ENCODE assay signal across 18 cellular contexts in the genomic region with DNA sequence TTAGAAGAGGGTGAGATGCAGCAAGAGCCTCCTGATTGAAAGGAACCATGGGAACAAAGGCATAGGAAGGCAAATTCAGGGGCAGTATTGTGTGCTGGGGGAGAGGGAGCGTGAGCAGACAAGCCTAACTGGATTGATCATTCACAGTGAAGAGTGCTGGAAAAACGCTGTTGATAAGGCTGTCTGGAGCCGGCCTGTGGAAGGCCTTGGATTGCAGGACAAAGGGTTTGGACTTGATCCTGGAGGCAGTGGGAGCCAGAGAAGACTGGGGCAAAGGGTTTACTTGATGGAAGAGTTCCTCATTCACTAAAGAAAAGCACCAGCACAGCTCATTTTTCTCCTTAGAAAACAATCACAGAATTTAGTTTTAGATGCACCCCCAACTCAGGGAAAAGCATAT.
DNase-seq lines count a peak whose midpoint lies in the region; ATAC-seq, FAIRE-seq and TF ChIP-seq lines count a peak whose summit lies in the region.
"Had no signal": no experiment of that assay in that cellular context is flagged by ENCODE, and none has a peak within 500 bp of the region (broad histone marks: within the 10 kb centered on the region; RNA-seq: fewer than 3 reads in every experiment).

No MANE protein-coding gene starts in this region.

- H3K4me2 ChIP-seq in mammary epithelial cell (ENCODE audit: insufficient read depth, low read depth, low read length) (no peak overlapping the region), HepG2 (ENCODE audit: low read depth, low read length) (no peak overlapping the region)

- no peak for DNase-seq in breast epithelium (ENCODE audit: low spot score in 2 of 2)
- DNase-seq in mammary epithelial cell, result no peak
- DNase-seq in ovary, result peak; percentile 64 to 68 (median 65)
- peak; percentile 54 to 75 for DNase-seq in aorta
- DNase-seq in HepG2 (ENCODE audit: low spot score), result no peak
- DNase-seq: activated naive CD4-positive, alpha-beta T cell treated with Interleukin-2 at 50 U/mL for 16 hours; activated T-cell treated with anti-CD3 and anti-CD28 coated beads, Interleukin-2, amount 50 U/mL, for 24 hours; C1 segment of cervical spinal cord; effector CD4-positive, alpha-beta T cell; IMR-90; NCI-H1436 treated with DMSO at 0.1 percent for 48 hours; stimulated activated CD8-positive, alpha-beta memory T cell treated with anti-CD3 and anti-CD28 coated beads, Interleukin-4, amount 100 ng/mL, for 48 hours had no signal

- intact Hi-C loops in breast epithelium (cut with DNase I; ENCODE audit: low total_unique reads), result no loop called here
- intact Hi-C loops in mammary epithelial cell (cut with micrococcal nuclease), result no loop called here
- intact Hi-C loops in ovary (cut with DNase I), result no loop called here
- intact Hi-C loops in aorta (cut with DNase I), result no loop called here
- intact Hi-C loops in HepG2 (cut with micrococcal nuclease; ENCODE audit: unreplicated experiment), result no loop called here

- WGBS in mammary epithelial cell (ENCODE audit: low coverage, missing lambda C conversion rate), result 92% methylated on average over 2 of the region's 3 CpGs
- WGBS in gastroesophageal sphincter (ENCODE audit: low coverage in 1 of 2), 2 donors, result 0 to 67% methylated on average over 2 to 3 of the region's 3 CpGs
- WGBS in ovary, 3 donors, result 8 to 21% (median 13%) methylated on average over 3 of the region's 3 CpGs
- WGBS in aorta, 2 donors, result 27 to 28% methylated on average over 3 of the region's 3 CpGs
- WGBS in HepG2 (ENCODE audit: low lambda C conversion rate), result 3% methylated on average over 3 of the region's 3 CpGs

- POLR2A ChIA-PET in HepG2 (lab: Yijun Ruan, JAX), result no interaction called here

- H3K9me3 ChIP-seq in breast epithelium (no peaks in the 10 kb centered on the region), mammary epithelial cell (replicated peaks; ENCODE audit: insufficient read depth, low read length) (no peaks in the 10 kb centered on the region), gastroesophageal sphincter (no peaks in the 10 kb centered on the region), ovary (no peaks in the 10 kb centered on the region), aorta (ENCODE audit: control insufficient read depth, low read length) (no peaks in the 10 kb centered on the region), HepG2 (ENCODE audit: low read length) (no peaks in the 10 kb centered on the region)

- H3K36me3 ChIP-seq in breast epithelium (no peaks in the 10 kb centered on the region), mammary epithelial cell (ENCODE audit: insufficient read depth, low read length) (no peaks in the 10 kb centered on the region), gastroesophageal sphincter (no peaks in the 10 kb centered on the region), ovary (no peaks in the 10 kb centered on the region), aorta (ENCODE audit: control insufficient read depth in 1 of 2, insufficient read depth in 2 of 2, low read length in 1 of 2) (no peaks in the 10 kb centered on the region), HepG2 (replicated peaks in 1 of 2; ENCODE audit: control insufficient read depth in 1 of 2, insufficient read depth in 2 of 2, low read length in 2 of 2) (no peaks in the 10 kb centered on the region)

- no peak for TF ChIP-seq CTCF in breast epithelium (IDR thresholded peaks at IDR 0.05)
- no peak for TF ChIP-seq CTCF in mammary epithelial cell (conservative IDR thresholded peaks at IDR 0.05 in 1 of 2, IDR thresholded peaks at IDR 0.05 in 1 of 2; ENCODE audit: extremely low read depth in 1 of 2, insufficient read depth in 1 of 2, low read depth in 1 of 2, low read length in 2 of 2)
- TF ChIP-seq CTCF in gastroesophageal sphincter (IDR thresholded peaks at IDR 0.05), result no peak
- no peak for TF ChIP-seq CTCF in ovary (IDR thresholded peaks at IDR 0.05)
- TF ChIP-seq CTCF in HepG2 (CRISPR knock-in tag; IDR thresholded peaks at IDR 0.05), result no peak

- no peak for TF ChIP-seq RAD21 in HepG2 (CRISPR knock-in tag; IDR thresholded peaks at IDR 0.05)

- dilution Hi-C loops in mammary epithelial cell (cut with HindIII; ENCODE audit: low sequenced_read_pairs), result no loop called here

- BruUV-seq in mammary epithelial cell (replicated peaks; lab: Mats Ljungman, UMichigan) (no TSS peak), HepG2 (replicated peaks; lab: Mats Ljungman, UMichigan) (no TSS peak)

- no peak for TF ChIP-seq EP300 in gastroesophageal sphincter (IDR thresholded peaks at IDR 0.05)
- no peak for TF ChIP-seq EP300 in ovary (IDR thresholded peaks at IDR 0.05)
- no peak for TF ChIP-seq EP300 in HepG2 (IDR thresholded peaks at IDR 0.05; ENCODE audit: low read depth in 2 of 2, low read length in 2 of 2)
- no peak for TF ChIP-seq EP300 in HepG2 (CRISPR knock-in tag; IDR thresholded peaks at IDR 0.05; ENCODE audit: borderline replicate concordance)

- H3K4me1 ChIP-seq in breast epithelium (peaks cover 0 to 5% of the 10 kb centered on the region in 2 donors), mammary epithelial cell (ENCODE audit: insufficient read depth, low read length) (no peaks in the 10 kb centered on the region), gastroesophageal sphincter (peaks cover 0 to 8% (median 0%) of the 10 kb centered on the region in 3 donors), ovary (ENCODE audit: insufficient read depth) (peaks cover 23% of the 10 kb centered on the region), aorta (ENCODE audit: control insufficient read depth in 1 of 2, insufficient read depth in 2 of 2, low read length in 2 of 2) (no peaks in the 10 kb centered on the region), HepG2 (ENCODE audit: insufficient read depth, low read length) (no peaks in the 10 kb centered on the region)

- H3K27me3 ChIP-seq in breast epithelium (no peaks in the 10 kb centered on the region), mammary epithelial cell (ENCODE audit: insufficient read depth, low read length) (no peaks in the 10 kb centered on the region), gastroesophageal sphincter (no peaks in the 10 kb centered on the region), ovary (no peaks in the 10 kb centered on the region), aorta (ENCODE audit: control insufficient read depth in 1 of 2, insufficient read depth in 2 of 2, low read length in 1 of 2) (no peaks in the 10 kb centered on the region), HepG2 (ENCODE audit: control insufficient read depth in 1 of 2, insufficient read depth in 2 of 2, low read length in 2 of 2) (peaks cover 0 to 13% of the 10 kb centered on the region in 2 experiments; a peak in 2 of 5 replicates)

- no peaks in the 10 kb centered on the region for H4K20me1 ChIP-seq in mammary epithelial cell (ENCODE audit: insufficient read depth, low read length)
- no peaks in the 10 kb centered on the region for H4K20me1 ChIP-seq in HepG2 (ENCODE audit: insufficient read depth, low read length)

- H3K79me2 ChIP-seq in mammary epithelial cell (ENCODE audit: insufficient read depth, low read length) (no peaks in the 10 kb centered on the region), HepG2 (ENCODE audit: insufficient read depth, low read length) (no peaks in the 10 kb centered on the region)

- H3K4me3 ChIP-seq in breast epithelium (no peak overlapping the region), mammary epithelial cell (replicated peaks in 1 of 3; ENCODE audit: insufficient read depth in 1 of 3, low read depth in 2 of 3, low read length in 3 of 3) (no peak overlapping the region), gastroesophageal sphincter (no peak overlapping the region), ovary (no peak overlapping the region), aorta (ENCODE audit: low read length in 2 of 2) (no peak overlapping the region), HepG2 (replicated peaks in 1 of 3; ENCODE audit: insufficient read depth in 1 of 3, low read depth in 2 of 3, low read length in 3 of 3) (no peak overlapping the region)

- ATAC-seq in gastroesophageal sphincter (no peak), aorta (ENCODE audit: low FRiP score) (peak; percentile 61), HepG2 (no peak), GM21515 (IDR thresholded peaks at IDR 0.05; ENCODE audit: unreplicated experiment) (no peak), GM21529 (IDR thresholded peaks at IDR 0.05; ENCODE audit: unreplicated experiment) (no peak)
- ATAC-seq: activated CD4-positive, CD25-positive, alpha-beta regulatory T cell treated with anti-CD3 and anti-CD28 coated beads, Interleukin-2, amount 50 U/mL, for 24 hours had no signal

- CTCF ChIA-PET in mammary epithelial cell (lab: Charles Lee; ENCODE audit: low non-redundant PET) (no interaction called here), HepG2 (lab: Yijun Ruan, JAX; ENCODE audit: low intra/inter-chr PET ratio, low total read pairs) (no interaction called here)

- in situ Hi-C loops in mammary epithelial cell (cut with MboI; ENCODE audit: low sequenced_read_pairs in 2 of 2), result no loop called here
- in situ Hi-C loops in HepG2 (cut with HindIII; ENCODE audit: extremely low pct_ligation_motif_present, low pct_unique_long_range_greater_than_20kb), result no loop called here

- no peak for FAIRE-seq in HepG2 (lab: Jason Lieb, UNC)
- FAIRE-seq: GM18507 had no signal

- H2AFZ ChIP-seq in mammary epithelial cell (ENCODE audit: low read depth, low read length) (no peak overlapping the region), HepG2 (ENCODE audit: low read length) (no peak overlapping the region)

- TF ChIP-seq POLR2A in breast epithelium (IDR thresholded peaks at IDR 0.05) (no peak), gastroesophageal sphincter (IDR thresholded peaks at IDR 0.05) (no peak), ovary (IDR thresholded peaks at IDR 0.05) (no peak), HepG2 (IDR thresholded peaks at IDR 0.05; ENCODE audit: insufficient read depth in 1 of 2, low read depth in 2 of 2, low read length in 2 of 2) (no peak)

- peak overlapping the region; percentile 71 to 84 for H3K27ac ChIP-seq in breast epithelium
- no peak overlapping the region for H3K27ac ChIP-seq in mammary epithelial cell (ENCODE audit: insufficient read depth, low read depth, low read length)
- peak overlapping the region in 3 of 4 donors; percentile 29 to 54 (median 35) for H3K27ac ChIP-seq in gastroesophageal sphincter
- peak overlapping the region; percentile 6 to 51 for H3K27ac ChIP-seq in ovary
- no peak overlapping the region for H3K27ac ChIP-seq in aorta (ENCODE audit: low read depth in 1 of 2, low read length in 2 of 2)
- H3K27ac ChIP-seq in HepG2 (ENCODE audit: extremely low read length, insufficient read depth, low read length), result no peak overlapping the region
- H3K27ac ChIP-seq: HL-60 had no signal

- H3K9ac ChIP-seq in mammary epithelial cell (ENCODE audit: insufficient read depth, low read length) (no peak overlapping the region), HepG2 (ENCODE audit: insufficient read depth, low read depth, low read length) (no peak overlapping the region)

Comparison
In these comparisons a context has a peak if more than half of its experiments do, and no peak if none do; other contexts are left out.
1. H3K27ac ChIP-seq: peak in breast epithelium (2 of 2), gastroesophageal sphincter (3 of 4) and ovary (2 of 2); none in mammary epithelial cell (single experiment), aorta (0 of 2) and HepG2 (single experiment).
2. DNase-seq: peak in ovary (5 of 5) and aorta (2 of 2); none in breast epithelium (0 of 2), mammary epithelial cell (single experiment) and HepG2 (single experiment).